27 cellular contexts compared by ENCODE assay signal in genomic region chr19:42370068-42370520, GRCh38. TPM values are rescaled to one million over a fixed set of nuclear protein-coding genes. Genes with fewer than 3 reads are reported as not detected.
DNase-seq lines count a peak whose midpoint lies in the region; ATAC-seq, FAIRE-seq and TF ChIP-seq lines count a peak whose summit lies in the region.
"Had no signal": no experiment of that assay in that cellular context is flagged by ENCODE, and none has a peak within 500 bp of the region (broad histone marks: within the 10 kb centered on the region; RNA-seq: fewer than 3 reads in every experiment).

No MANE protein-coding gene starts in this region.

- H3K14ac ChIP-seq in IMR-90 (replicated peaks; ENCODE audit: low read depth, low read length), result no peak overlapping the region

- H4K20me1 ChIP-seq in IMR-90 (ENCODE audit: insufficient read depth, low read length), result peaks cover 3% of the 10 kb centered on the region; the same call in 1 of the 2 replicates
- H4K20me1 ChIP-seq in K562 (replicated peaks; ENCODE audit: control insufficient read depth, insufficient read depth, low read length), result no peaks in the 10 kb centered on the region

- H4K8ac ChIP-seq in IMR-90 (ENCODE audit: low read depth in 2 of 2, low read length in 2 of 2), result no peak overlapping the region

- no peak for TF ChIP-seq RAD21 in IMR-90 (IDR thresholded peaks at IDR 0.05; ENCODE audit: low read length)
- TF ChIP-seq RAD21 in K562 (CRISPR knock-in tag; conservative IDR thresholded peaks at IDR 0.05 in 1 of 2, IDR thresholded peaks at IDR 0.05 in 1 of 2), result no peak

- in situ Hi-C loops in IMR-90 (cut with MboI; ENCODE audit: low sequenced_read_pairs) (no loop called here), K562 (cut with MboI) (no loop called here)

- DNase-seq in DMS53 (lab: John Stamatoyannopoulos, UW), result peak; percentile 27
- DNase-seq in DMS53 treated with DMSO at 0.1 percent for 48 hours (lab: John Stamatoyannopoulos, UW; ENCODE audit: unreplicated experiment), result no peak
- DNase-seq in IMR-90, result no peak
- DNase-seq in K562 (ENCODE audit: extremely low read depth in 1 of 4, low spot score in 3 of 4), result peak in 2 of 4 experiments; percentile 31 to 49
- peak; percentile 74 for DNase-seq in myocyte (ENCODE audit: low read depth)
- no peak for DNase-seq in vagina (ENCODE audit: extremely low spot score in 2 of 2)
- DNase-seq in HUDEP-2 (lab: John Stamatoyannopoulos, UW; ENCODE audit: unreplicated experiment in 76 of 76), result no peak
- DNase-seq in NCI-H1048 (lab: John Stamatoyannopoulos, UW), result no peak
- DNase-seq: 8988T; activated CD4-positive, alpha-beta T cell treated with anti-CD3 and anti-CD28 coated beads, Interleukin-2, amount 10 ng/mL, durations not matched to agents 24 days and 14 days; activated CD8-positive, alpha-beta memory T cell treated with anti-CD3 and anti-CD28 coated beads, Interleukin-2, amount 50 U/mL, for 48 hours; activated gamma-delta T cell; central memory CD4-positive, alpha-beta T cell; effector CD4-positive, alpha-beta T cell; esophagus squamous epithelium; natural killer cell; NCI-H1930; NCI-H524 treated with DMSO at 0.1 percent for 48 hours; posterior cingulate gyrus; SK-N-SH; stimulated activated CD4-positive, alpha-beta T cell treated with anti-CD3 and anti-CD28 coated beads, Interleukin-4, amount 100 ng/mL, for 24 hours had no signal

- WGBS in IMR-90 (ENCODE audit: extremely low coverage in 2 of 2, insufficient read length in 1 of 2), 2 experiments, result 80% methylated on average over 1 of the region's 9 CpGs; no CpG with 5 or more reads in 1 of the 2 experiments
- 23% methylated on average over 9 of the region's 9 CpGs for WGBS in K562 (ENCODE audit: insufficient coverage, low coverage, missing lambda C conversion rate)

- H3K4me2 ChIP-seq in IMR-90 (ENCODE audit: low read depth, low read length) (no peak overlapping the region), K562 (ENCODE audit: insufficient read depth, low read length) (no peak overlapping the region)
- H3K4me2 ChIP-seq: SK-N-SH, smooth muscle cell had no signal

- H3K79me1 ChIP-seq in IMR-90 (ENCODE audit: low read depth in 1 of 2, low read length in 2 of 2), result no peaks in the 10 kb centered on the region

- H3K56ac ChIP-seq in IMR-90 (ENCODE audit: extremely low read depth, insufficient read depth, low read length), result no peak overlapping the region

- H3K9me3 ChIP-seq in IMR-90 (ENCODE audit: control insufficient read depth, insufficient read depth, low read length), result no peaks in the 10 kb centered on the region
- no peaks in the 10 kb centered on the region for H3K9me3 ChIP-seq in K562 (replicated peaks; ENCODE audit: control insufficient read depth, insufficient read depth, low read depth, low read length)
- no peaks in the 10 kb centered on the region for H3K9me3 ChIP-seq in vagina
- H3K9me3 ChIP-seq: esophagus squamous epithelium, SK-N-SH, thoracic aorta had no signal

- BruUV-seq in IMR-90 (replicated peaks; lab: Mats Ljungman, UMichigan) (no TSS peak), K562 (replicated peaks; lab: Mats Ljungman, UMichigan) (no TSS peak)

- TF ChIP-seq POLR2A in IMR-90 (IDR thresholded peaks at IDR 0.05; ENCODE audit: low read depth, low read length), result no peak
- no peak for TF ChIP-seq POLR2A in K562 (conservative IDR thresholded peaks at IDR 0.05)
- TF ChIP-seq POLR2A in vagina (IDR thresholded peaks at IDR 0.05), result no peak

- CTCF ChIA-PET in IMR-90 (lab: Yijun Ruan, JAX), result no interaction called here
- CTCF ChIA-PET in K562 (lab: Yijun Ruan, JAX; ENCODE audit: low intra/inter-chr PET ratio), result no interaction called here

- no peak overlapping the region for H2BK20ac ChIP-seq in IMR-90 (ENCODE audit: low read depth, low read length)

- no peak overlapping the region for H2AK9ac ChIP-seq in IMR-90 (replicated peaks; ENCODE audit: low read depth, low read length, poor library complexity)

- H3K23ac ChIP-seq in IMR-90 (ENCODE audit: low read depth, low read length), result no peak overlapping the region

- H2BK15ac ChIP-seq in IMR-90 (ENCODE audit: low read depth, low read length), result no peak overlapping the region

- TF ChIP-seq EP300 in K562 (IDR thresholded peaks at IDR 0.05; ENCODE audit: low read length), result no peak

- no peak overlapping the region for H3K18ac ChIP-seq in IMR-90 (ENCODE audit: low read depth, low read length)

- H3K27ac ChIP-seq in IMR-90 (ENCODE audit: insufficient read depth, low read length), result no peak overlapping the region
- no peak overlapping the region for H3K27ac ChIP-seq in K562 (ENCODE audit: extremely low read depth, low read depth, low read length)
- no peak overlapping the region for H3K27ac ChIP-seq in vagina
- H3K27ac ChIP-seq: esophagus squamous epithelium, thoracic aorta had no signal

- H3K9me1 ChIP-seq in IMR-90 (ENCODE audit: insufficient read depth, low read length) (peaks cover 9% of the 10 kb centered on the region), K562 (ENCODE audit: control insufficient read depth, insufficient read depth, low read length) (no peaks in the 10 kb centered on the region)

- no peak for FAIRE-seq in K562 (lab: Jason Lieb, UNC)
- FAIRE-seq: keratinocyte had no signal

- H4K91ac ChIP-seq in IMR-90 (ENCODE audit: insufficient read depth, low read depth, low read length), result no peak overlapping the region

- POLR2A ChIA-PET in IMR-90 (lab: Charles Lee; ENCODE audit: unreplicated experiment) (no interaction called here), K562 (lab: Yijun Ruan, JAX) (no interaction called here)

- H3K4ac ChIP-seq in IMR-90 (ENCODE audit: low read depth, low read length), result no peak overlapping the region

- no peak overlapping the region for H4K5ac ChIP-seq in IMR-90 (ENCODE audit: low read depth, low read length)

- H2BK120ac ChIP-seq in IMR-90 (ENCODE audit: low read depth, low read length), result no peak overlapping the region

- no peaks in the 10 kb centered on the region for H3K79me2 ChIP-seq in K562 (ENCODE audit: control insufficient read depth, insufficient read depth, low read length)

- H3K9ac ChIP-seq in IMR-90 (ENCODE audit: low read depth, low read length) (no peak overlapping the region), K562 (ENCODE audit: insufficient read depth in 1 of 2, low read depth in 2 of 2, low read length in 2 of 2) (peak overlapping the region in 1 of 2 experiments; percentile 7; a peak in 2 of 4 replicates)
- H3K9ac ChIP-seq: SK-N-SH had no signal

- no peak overlapping the region for H2BK5ac ChIP-seq in IMR-90 (ENCODE audit: low read depth, low read length, poor library complexity, severe bottlenecking)

- no peaks in the 10 kb centered on the region for H3K27me3 ChIP-seq in IMR-90 (ENCODE audit: control insufficient read depth, insufficient read depth, low read length)
- H3K27me3 ChIP-seq in K562 (ENCODE audit: control insufficient read depth in 2 of 2, insufficient read depth in 2 of 2, low read length in 2 of 2), result no peaks in the 10 kb centered on the region
- H3K27me3 ChIP-seq in vagina, result no peaks in the 10 kb centered on the region
- H3K27me3 ChIP-seq: esophagus squamous epithelium had no signal

- no peak overlapping the region for H2AK5ac ChIP-seq in IMR-90 (ENCODE audit: low read depth, low read length)

- intact Hi-C loops in IMR-90 (cut with micrococcal nuclease) (no loop called here), K562 (cut with micrococcal nuclease) (no loop called here), vagina (cut with DNase I) (no loop called here)

- no peak overlapping the region for H3K4me3 ChIP-seq in IMR-90 (ENCODE audit: insufficient read depth, low read depth, low read length)
- no peak overlapping the region for H3K4me3 ChIP-seq in K562
- H3K4me3 ChIP-seq in vagina, result no peak overlapping the region
- H3K4me3 ChIP-seq: esophagus squamous epithelium, smooth muscle cell, thoracic aorta had no signal

- H2AFZ ChIP-seq in IMR-90 (replicated peaks; ENCODE audit: low read length, poor library complexity) (peak overlapping the region; percentile 32), K562 (ENCODE audit: low read depth, low read length) (no peak overlapping the region)

- peaks cover 2% of the 10 kb centered on the region; the same call in 1 of the 2 replicates for H3K4me1 ChIP-seq in IMR-90 (ENCODE audit: control insufficient read depth, insufficient read depth, low read length)
- peaks cover 0 to 43% of the 10 kb centered on the region in 2 experiments; a peak in 3 of 5 replicates for H3K4me1 ChIP-seq in K562 (replicated peaks in 1 of 2; ENCODE audit: control insufficient read depth in 2 of 2, insufficient read depth in 2 of 2, low read length in 2 of 2)
- no peaks in the 10 kb centered on the region for H3K4me1 ChIP-seq in vagina

- dilution Hi-C loops in IMR-90 (cut with HindIII; ENCODE audit: low sequenced_read_pairs, unreplicated experiment), result no loop called here

- ATAC-seq in IMR-90 (ENCODE audit: low read depth) (no peak), K562 (peak; percentile 25; the same call in 1 of the 3 replicates)
- ATAC-seq: natural killer cell, Panc1 had no signal

- H3K36me3 ChIP-seq in IMR-90 (ENCODE audit: control insufficient read depth, insufficient read depth, low read length) (peaks cover 16% of the 10 kb centered on the region; the same call in 1 of the 2 replicates), K562 (ENCODE audit: control insufficient read depth, insufficient read depth, low read length) (no peaks in the 10 kb centered on the region; the same call in 2 of the 3 replicates), vagina (peaks cover 0 to 9% of the 10 kb centered on the region in 2 donors)
- H3K36me3 ChIP-seq: thoracic aorta had no signal

- TF ChIP-seq CTCF in IMR-90 (conservative IDR thresholded peaks at IDR 0.05; ENCODE audit: low read depth, low read length), result no peak
- 0 out of 6 replicates have a peak, but pooled peaks of 1 of the 3 experiments have one; percentile 6 for TF ChIP-seq CTCF in K562 (IDR thresholded peaks at IDR 0.05 in 2 of 3, conservative IDR thresholded peaks at IDR 0.05 in 1 of 3; ENCODE audit: insufficient read depth in 2 of 3, low read depth in 1 of 3, low read length in 3 of 3)
- TF ChIP-seq CTCF in vagina (IDR thresholded peaks at IDR 0.05), result no peak

RNA-seq across cellular contexts. Expression of gene CNFN, which starts 20.0 kb away (rescaled TPM):
- total RNA-seq in IMR-90 (2012; rRNA removed), result not detected in 2 replicates
- 1.0 and 1.2 TPM in 2 replicates for polyA plus RNA-seq in IMR-90 (2012; rRNA removed)
- polyA plus RNA-seq in IMR-90 (2012; cell fraction: cytosol; rRNA removed), result not detected in 2 replicates
- 0.23 TPM in 1 of 2 replicates, not detected in the other for polyA plus RNA-seq in IMR-90 (2012; cell fraction: nucleus; rRNA removed; ENCODE audit: low replicate concordance)
- total RNA-seq in K562 (2011; cell fraction: chromatin; rRNA removed; ENCODE audit: low replicate concordance), result not detected in 2 replicates
- not detected in 2 replicates for total RNA-seq in K562 (2011; cell fraction: nucleolus; rRNA removed)
- not detected in 2 replicates for total RNA-seq in K562 (2011; cell fraction: nucleoplasm; rRNA removed)
- total RNA-seq in K562 (2014; rRNA removed), result 0.94 TPM in 1 of 2 replicates, not detected in the other
- not detected in 2 replicates for total RNA-seq in K562 (2014; rRNA removed; fragmentation: Illumina TruSeq; extraction: Trizol)
- not detected in 2 replicates for total RNA-seq in K562 (2015; rRNA removed; fragmentation: Illumina TruSeq; extraction: Trizol)
- total RNA-seq in K562 (2021), result 0.35 TPM in 1 of 2 replicates, not detected in the other
- 0.18 TPM in 1 of 2 replicates, not detected in the other for polyA plus RNA-seq in K562 (2011; rRNA removed)
- 0.22 and 1.2 TPM in 2 replicates for polyA plus RNA-seq in K562 (2011; cell fraction: cytosol; rRNA removed)
- polyA plus RNA-seq in K562 (2011; cell fraction: nucleus; rRNA removed), result 0.33 TPM in 1 of 2 replicates, not detected in the other
- 0.66 and 0.79 TPM in 2 replicates for polyA plus RNA-seq in K562 (2012)
- polyA plus RNA-seq in K562 (2014; fragmentation: Illumina TruSeq; extraction: Trizol), result 0.47 TPM in 1 of 2 replicates, not detected in the other
- under 1 TPM in 1 of 2 experiments, not detected in 1; 0.18 TPM for polyA plus RNA-seq in K562 (2014; fragmentation: Nextera tagmentation; extraction: Ambion mirVana)
- polyA plus RNA-seq in K562 (2014; rRNA removed), result 0.52 and 1.8 TPM in 2 replicates
- polyA minus RNA-seq in K562 (2011; rRNA and poly(A)+ RNA removed), result not detected in 2 replicates
- not detected in 2 replicates for polyA minus RNA-seq in K562 (2011; cell fraction: cytosol; rRNA and poly(A)+ RNA removed)
- polyA minus RNA-seq in K562 (2011; cell fraction: nucleus; rRNA and poly(A)+ RNA removed), result not detected in 2 replicates
- total RNA-seq in myocyte, result not detected in 2 replicates
- 0.76 TPM for polyA plus RNA-seq in myocyte (2012)
- total RNA-seq in vagina, result 106 TPM
- total RNA-seq: activated CD4-positive, alpha-beta T cell treated with anti-CD3 and anti-CD28 coated beads, Interleukin-2, amount 10 ng/mL, durations not matched to agents 24 days and 14 days; HT1080; thoracic aorta had no signal

RNA-seq across cellular contexts. Expression of gene MEGF8, which starts 44.7 kb away (rescaled TPM):
- total RNA-seq in IMR-90 (2012; rRNA removed) (2.3 and 2.5 TPM in 2 replicates), K562 (2014; rRNA removed) (3.8 and 4.5 TPM in 2 replicates), K562 (2014; rRNA removed; fragmentation: Illumina TruSeq; extraction: Trizol) (1.5 and 1.8 TPM in 2 replicates), K562 (2015; rRNA removed; fragmentation: Illumina TruSeq; extraction: Trizol) (3.0 and 3.4 TPM in 2 replicates), K562 (2021) (10.0 and 13.1 TPM in 2 replicates), myocyte (24.6 and 29.5 TPM in 2 replicates), vagina (13.5 TPM)
- polyA plus RNA-seq in IMR-90 (2012; rRNA removed) (12.5 and 13.7 TPM in 2 replicates), K562 (2011; rRNA removed) (1.9 and 2.1 TPM in 2 replicates), K562 (2014; fragmentation: Illumina TruSeq; extraction: Trizol) (3.9 and 4.6 TPM in 2 replicates), K562 (2014; fragmentation: Nextera tagmentation; extraction: Ambion mirVana) (under 1 TPM; 0.28 to 0.34 TPM), K562 (2014; rRNA removed) (4.5 and 4.7 TPM in 2 replicates)
- 7.6 and 17.1 TPM in 2 replicates for polyA plus RNA-seq in IMR-90 (2012; cell fraction: cytosol; rRNA removed)
- polyA plus RNA-seq in IMR-90 (2012; cell fraction: nucleus; rRNA removed; ENCODE audit: low replicate concordance), result 17.5 and 26.7 TPM in 2 replicates
- 10.5 and 30.6 TPM in 2 replicates for total RNA-seq in K562 (2011; cell fraction: chromatin; rRNA removed; ENCODE audit: low replicate concordance)
- 29.2 and 30.2 TPM in 2 replicates for total RNA-seq in K562 (2011; cell fraction: nucleolus; rRNA removed)
- 14.0 and 15.8 TPM in 2 replicates for total RNA-seq in K562 (2011; cell fraction: nucleoplasm; rRNA removed)
- 1.8 and 3.8 TPM in 2 replicates for polyA plus RNA-seq in K562 (2011; cell fraction: cytosol; rRNA removed)
- polyA plus RNA-seq in K562 (2011; cell fraction: nucleus; rRNA removed), result 5.9 and 11.6 TPM in 2 replicates
- 6.5 and 11.3 TPM in 2 replicates for polyA plus RNA-seq in K562 (2012)
- polyA minus RNA-seq in K562 (2011; rRNA and poly(A)+ RNA removed), result 2.1 and 2.6 TPM in 2 replicates
- polyA minus RNA-seq in K562 (2011; cell fraction: cytosol; rRNA and poly(A)+ RNA removed), result 8.0 and 10.0 TPM in 2 replicates
- polyA minus RNA-seq in K562 (2011; cell fraction: nucleus; rRNA and poly(A)+ RNA removed), result 7.9 and 8.1 TPM in 2 replicates
- polyA plus RNA-seq in myocyte (2012), result 38.7 TPM

RNA-seq across cellular contexts. Expression of gene TMEM145, which starts 57.0 kb away (rescaled TPM):
- total RNA-seq in IMR-90 (2012; rRNA removed) (under 0.01 and 2.5 TPM in 2 replicates), K562 (2014; rRNA removed) (0.61 TPM in 1 of 2 replicates, not detected in the other), K562 (2014; rRNA removed; fragmentation: Illumina TruSeq; extraction: Trizol) (0.80 and 0.83 TPM in 2 replicates), K562 (2015; rRNA removed; fragmentation: Illumina TruSeq; extraction: Trizol) (0.75 and 0.94 TPM in 2 replicates), K562 (2021) (2.8 and 5.5 TPM in 2 replicates), myocyte (1.6 TPM in 1 of 2 replicates, not detected in the other), vagina (not detected)
- polyA plus RNA-seq in IMR-90 (2012; rRNA removed) (0.09 and 0.41 TPM in 2 replicates), K562 (2011; rRNA removed) (1.3 and 1.8 TPM in 2 replicates), K562 (2014; fragmentation: Illumina TruSeq; extraction: Trizol) (1.8 and 2.0 TPM in 2 replicates), K562 (2014; fragmentation: Nextera tagmentation; extraction: Ambion mirVana) (not detected), K562 (2014; rRNA removed) (3.0 and 4.1 TPM in 2 replicates)
- polyA plus RNA-seq in IMR-90 (2012; cell fraction: cytosol; rRNA removed), result 0.10 and 0.20 TPM in 2 replicates
- 1.5 and 2.9 TPM in 2 replicates for polyA plus RNA-seq in IMR-90 (2012; cell fraction: nucleus; rRNA removed; ENCODE audit: low replicate concordance)
- total RNA-seq in K562 (2011; cell fraction: chromatin; rRNA removed; ENCODE audit: low replicate concordance), result 4.7 and 17.0 TPM in 2 replicates
- 7.8 and 16.2 TPM in 2 replicates for total RNA-seq in K562 (2011; cell fraction: nucleolus; rRNA removed)
- total RNA-seq in K562 (2011; cell fraction: nucleoplasm; rRNA removed), result 4.7 and 8.2 TPM in 2 replicates
- 0.54 and 0.77 TPM in 2 replicates for polyA plus RNA-seq in K562 (2011; cell fraction: cytosol; rRNA removed)
- 16.6 and 17.9 TPM in 2 replicates for polyA plus RNA-seq in K562 (2011; cell fraction: nucleus; rRNA removed)
- polyA plus RNA-seq in K562 (2012), result 0.91 and 2.6 TPM in 2 replicates
- 1.9 and 2.4 TPM in 2 replicates for polyA minus RNA-seq in K562 (2011; rRNA and poly(A)+ RNA removed)
- 4.5 TPM in 1 of 2 replicates, not detected in the other for polyA minus RNA-seq in K562 (2011; cell fraction: cytosol; rRNA and poly(A)+ RNA removed)
- 6.6 and 11.7 TPM in 2 replicates for polyA minus RNA-seq in K562 (2011; cell fraction: nucleus; rRNA and poly(A)+ RNA removed)
- 0.21 TPM for polyA plus RNA-seq in myocyte (2012)
- total RNA-seq: esophagus squamous epithelium, M059J, natural killer cell, smooth muscle cell, thoracic aorta had no signal
- polyA plus RNA-seq: keratinocyte had no signal

RNA-seq across cellular contexts. Expression of gene LIPE, which starts 57.1 kb away (rescaled TPM):
- 0.83 and 1.1 TPM in 2 replicates for total RNA-seq in IMR-90 (2012; rRNA removed)
- 5.4 and 5.9 TPM in 2 replicates for polyA plus RNA-seq in IMR-90 (2012; rRNA removed)
- polyA plus RNA-seq in IMR-90 (2012; cell fraction: cytosol; rRNA removed), result 3.2 and 4.7 TPM in 2 replicates
- 2.2 and 7.5 TPM in 2 replicates for polyA plus RNA-seq in IMR-90 (2012; cell fraction: nucleus; rRNA removed; ENCODE audit: low replicate concordance)
- not detected in 2 replicates for total RNA-seq in K562 (2011; cell fraction: chromatin; rRNA removed; ENCODE audit: low replicate concordance)
- not detected in 2 replicates for total RNA-seq in K562 (2011; cell fraction: nucleolus; rRNA removed)
- total RNA-seq in K562 (2011; cell fraction: nucleoplasm; rRNA removed), result not detected in 2 replicates
- not detected in 2 replicates for total RNA-seq in K562 (2014; rRNA removed)
- not detected in 2 replicates for total RNA-seq in K562 (2014; rRNA removed; fragmentation: Illumina TruSeq; extraction: Trizol)
- total RNA-seq in K562 (2015; rRNA removed; fragmentation: Illumina TruSeq; extraction: Trizol), result not detected in 2 replicates
- total RNA-seq in K562 (2021), result 0.22 and 0.27 TPM in 2 replicates
- polyA plus RNA-seq in K562 (2011; rRNA removed), result not detected in 2 replicates
- not detected in 2 replicates for polyA plus RNA-seq in K562 (2011; cell fraction: cytosol; rRNA removed)
- polyA plus RNA-seq in K562 (2011; cell fraction: nucleus; rRNA removed), result not detected in 2 replicates
- polyA plus RNA-seq in K562 (2012), result 0.05 and 0.43 TPM in 2 replicates
- not detected in 2 replicates for polyA plus RNA-seq in K562 (2014; fragmentation: Illumina TruSeq; extraction: Trizol)
- polyA plus RNA-seq in K562 (2014; fragmentation: Nextera tagmentation; extraction: Ambion mirVana), result not detected
- not detected in 2 replicates for polyA plus RNA-seq in K562 (2014; rRNA removed)
- polyA minus RNA-seq in K562 (2011; rRNA and poly(A)+ RNA removed), result not detected in 2 replicates
- polyA minus RNA-seq in K562 (2011; cell fraction: cytosol; rRNA and poly(A)+ RNA removed), result not detected in 2 replicates
- polyA minus RNA-seq in K562 (2011; cell fraction: nucleus; rRNA and poly(A)+ RNA removed), result not detected in 2 replicates
- total RNA-seq in myocyte, result 1.5 and 3.7 TPM in 2 replicates
- 1.8 TPM for polyA plus RNA-seq in myocyte (2012)
- 102 TPM for total RNA-seq in vagina
- total RNA-seq: HT1080 had no signal

Comparison
In these comparisons a context has a peak if more than half of its experiments do, and no peak if none do; other contexts are left out.
1. DNase-seq: peak in DMS53 (single experiment) and myocyte (single experiment); none in DMS53 treated with DMSO at 0.1 percent for 48 hours (single experiment), IMR-90 (single experiment), vagina (0 of 2), HUDEP-2 (0 of 76) and NCI-H1048 (single experiment).
2. RNA of gene CNFN, which starts 20.0 kb away (total RNA-seq): 106 TPM in vagina (single experiment); 0.35 to 0.94 TPM in K562, not detected in IMR-90 and not detected in myocyte; every median in the first group is over 10 times any median in the second.